ENCODE assay signal across 28 cellular contexts in genomic region chr1:70567167-70567566, GRCh38.
"Had no signal": no experiment of that assay in that cellular context is flagged by ENCODE, and none has a peak within 500 bp of the region (broad histone marks: within the 10 kb centered on the region; RNA-seq: fewer than 3 reads in every experiment).

No MANE protein-coding gene starts in this region.

- H3K27ac ChIP-seq: neural progenitor cell, ovary, parathyroid adenoma, psoas muscle, skin epidermis, spleen, suprapubic skin, testis, tibial artery, transverse colon, upper lobe of left lung, vagina had no signal

- H3K4me3 ChIP-seq: neural progenitor cell, ovary, psoas muscle, skin epidermis, smooth muscle cell, spleen, suprapubic skin, testis, tibial artery, transverse colon, upper lobe of left lung, vagina had no signal

- H3K4me2 ChIP-seq: neural progenitor cell, smooth muscle cell had no signal

- FAIRE-seq: urothelium cell line had no signal

- H3K36me3 ChIP-seq: neural progenitor cell, ovary, spleen, suprapubic skin, tibial artery, transverse colon, upper lobe of left lung, vagina had no signal

- ATAC-seq: natural killer cell; psoas muscle; right cardiac atrium; sciatic nerve; stimulated activated memory B cell treated with anti-CD40 and anti-IgM and Interleukin-4, amounts not matched to agents 10 μg/mL and 1 μg/mL and 100 μg/mL, for 72 hours; stimulated activated naive CD8-positive, alpha-beta T cell treated with anti-CD3 and anti-CD28 coated beads, Interleukin-15, amount 100 ng/mL, for 72 hours; stimulated activated naive CD8-positive, alpha-beta T cell treated with anti-CD3 and anti-CD28 coated beads, Interleukin-15, Interleukin-2, amounts not matched to agents 100 U/mL and 50 U/mL, for 24 hours had no signal

- H2AFZ ChIP-seq: parathyroid adenoma had no signal

- H3K9ac ChIP-seq: neural progenitor cell, parathyroid adenoma had no signal

- H3K9me3 ChIP-seq: ovary, psoas muscle, spleen, suprapubic skin, testis, tibial artery, transverse colon, upper lobe of left lung, vagina had no signal

- H3K79me2 ChIP-seq: parathyroid adenoma had no signal

- H3K4me1 ChIP-seq: neural progenitor cell, parathyroid adenoma, psoas muscle, spleen, suprapubic skin, testis, tibial artery, transverse colon, upper lobe of left lung, vagina had no signal

- DNase-seq: natural killer cell; occipital lobe; ovary; psoas muscle; right cardiac atrium; spleen; stimulated activated CD4-positive, alpha-beta T cell treated with anti-CD3 and anti-CD28 coated beads, Interleukin-12 subunit alpha, Interleukin-12 subunit beta, amount 100 ng/mL, for 4 hours; stimulated activated CD4-positive, alpha-beta T cell treated with anti-CD3 and anti-CD28 coated beads, Interleukin-1b, Interleukin-23, amount 100 ng/mL, for 48 hours; stimulated activated CD4-positive, alpha-beta T cell treated with anti-CD3 and anti-CD28 coated beads, Interleukin-4, amount 100 ng/mL, for 1 hour; stimulated activated CD4-positive, alpha-beta T cell treated with anti-CD3 and anti-CD28 coated beads, Interleukin-4, amount 100 ng/mL, for 4 hours; stimulated activated CD8-positive, alpha-beta memory T cell treated with anti-CD3 and anti-CD28 coated beads, Interleukin-4, amount 100 ng/mL, for 48 hours; stimulated activated naive CD4-positive, alpha-beta T cell; stimulated activated naive CD8-positive, alpha-beta T cell treated with anti-CD3 and anti-CD28 coated beads, Interleukin-15, amount 100 ng/mL, for 72 hours; stimulated activated naive CD8-positive, alpha-beta T cell treated with anti-CD3 and anti-CD28 coated beads, Interleukin-15, Interleukin-2, amounts not matched to agents 100 U/mL and 50 U/mL, for 24 hours; substantia nigra; testis; tibial artery; transverse colon; upper lobe of left lung had no signal

- H3K27me3 ChIP-seq: neural progenitor cell, ovary, spleen, suprapubic skin, testis, tibial artery, transverse colon, upper lobe of left lung, vagina had no signal
